In genomic region chr4:109969909-109970308, GRCh38 we compare ENCODE assay signal across 19 cellular contexts. TPM values are rescaled to one million over a fixed set of nuclear protein-coding genes. Genes with fewer than 3 reads are reported as not detected.
DNase-seq lines count a peak whose midpoint lies in the region; ATAC-seq and TF ChIP-seq lines count a peak whose summit lies in the region.
"Had no signal": no experiment of that assay in that cellular context is flagged by ENCODE, and none has a peak within 500 bp of the region (broad histone marks: within the 10 kb centered on the region; RNA-seq: fewer than 3 reads in every experiment).

No MANE protein-coding gene starts in this region.

- H3K4me1 ChIP-seq in DND-41 (ENCODE audit: insufficient read depth, low read length), result peaks cover 3% of the 10 kb centered on the region
- H3K4me1 ChIP-seq in H9 (ENCODE audit: insufficient read depth, low read length), result peaks cover 7% of the 10 kb centered on the region; the same call in 1 of the 2 replicates

- no peak overlapping the region for H3T11ph ChIP-seq in H9 (ENCODE audit: low read length)

- H3K79me1 ChIP-seq in H9 (ENCODE audit: insufficient read depth, low read depth, low read length, poor library complexity, severe bottlenecking), result no peaks in the 10 kb centered on the region

- peak; percentile 30 for DNase-seq in DND-41
- peak; percentile 56 for DNase-seq in UCSD-AML1 (lab: John Stamatoyannopoulos, UW; ENCODE audit: unreplicated experiment)
- DNase-seq in myocyte (ENCODE audit: low read depth), result peak; percentile 36
- no peak for DNase-seq in H9
- DNase-seq in germinal center (ENCODE audit: low spot score), result no peak
- no peak for DNase-seq in HuH-7 (ENCODE audit: low spot score)
- DNase-seq in NCI-H748 (lab: John Stamatoyannopoulos, UW; ENCODE audit: unreplicated experiment), result no peak
- DNase-seq: activated CD4-positive, alpha-beta T cell treated with anti-CD3 and anti-CD28 coated beads, Interleukin-2, amount 50 U/mL, for 1 hour; DMS53; mesendoderm; NCI-H1092; NCI-H2081 treated with DMSO at 0.1 percent for 48 hours; NCI-H524 treated with DMSO at 0.1 percent for 48 hours; retina; SK-N-SH; stimulated activated naive CD4-positive, alpha-beta T cell; trophoblast cell had no signal

- H2AFZ ChIP-seq in DND-41 (ENCODE audit: low read depth, low read length) (no peak overlapping the region), H9 (ENCODE audit: low read length) (no peak overlapping the region)
- H2AFZ ChIP-seq: hepatocyte had no signal

- no peaks in the 10 kb centered on the region for H3K36me3 ChIP-seq in DND-41 (ENCODE audit: insufficient read depth, low read length)

- TF ChIP-seq CTCF in DND-41 (IDR thresholded peaks at IDR 0.05; ENCODE audit: borderline replicate concordance, extremely low read depth, low read length, poor library complexity, severe bottlenecking) (no peak), H9 (conservative IDR thresholded peaks at IDR 0.05) (no peak)

- H3K9me3 Mint-ChIP-seq in H9, result no peaks in the 10 kb centered on the region

- ATAC-seq in DND-41 (ENCODE audit: insufficient read depth, low read depth), result peak; percentile 86
- peak; percentile 50 for ATAC-seq in GM21717 (IDR thresholded peaks at IDR 0.05; ENCODE audit: unreplicated experiment)

- H4K91ac ChIP-seq in H9 (ENCODE audit: insufficient read length, low read depth, low read length), result no peak overlapping the region

- no peak overlapping the region for H2BK120ac ChIP-seq in H9 (ENCODE audit: low read depth, low read length, poor library complexity, severe bottlenecking)

- H4K5ac ChIP-seq in H9 (ENCODE audit: insufficient read length, low read depth, low read length), result no peak overlapping the region

- no peak overlapping the region for H2BK15ac ChIP-seq in H9 (ENCODE audit: low read depth, low read length)

- H3K9me3 ChIP-seq in DND-41 (ENCODE audit: insufficient read depth, low read length, severe bottlenecking) (no peaks in the 10 kb centered on the region), H9 (ENCODE audit: control insufficient read depth, low read depth, low read length) (no peaks in the 10 kb centered on the region)
- H3K9me3 ChIP-seq: SK-N-SH had no signal

- no peak overlapping the region for H3K4me3 ChIP-seq in DND-41 (ENCODE audit: low read depth in 1 of 2, low read length in 2 of 2)
- H3K4me3 ChIP-seq: hepatocyte had no signal

- H2AK5ac ChIP-seq in H9 (ENCODE audit: insufficient read length, low read length), result no peak overlapping the region

- no peak overlapping the region for H3K4ac ChIP-seq in H9 (ENCODE audit: low read depth, low read length)

- H3K4me3 Mint-ChIP-seq in H9, result no peak overlapping the region

- H2BK12ac ChIP-seq in H9 (ENCODE audit: insufficient read length, low read depth, low read length), result no peak overlapping the region

- H3K56ac ChIP-seq in H9 (ENCODE audit: insufficient read length, low read depth, low read length), result no peak overlapping the region

- H2BK20ac ChIP-seq in H9 (ENCODE audit: low read depth, low read length, poor library complexity, severe bottlenecking), result no peak overlapping the region

- H3K23me2 ChIP-seq in H9 (ENCODE audit: insufficient read length, low read depth, low read length, poor library complexity, severe bottlenecking), result no peaks in the 10 kb centered on the region

- H3K23ac ChIP-seq in H9 (ENCODE audit: insufficient read length, low read depth, low read length), result no peak overlapping the region

- no peaks in the 10 kb centered on the region for H3K36me3 Mint-ChIP-seq in H9 (ENCODE audit: insufficient read depth in 1 of 3, low read depth in 3 of 3)

- H3K27me3 Mint-ChIP-seq in H9 (ENCODE audit: low read depth), result no peaks in the 10 kb centered on the region

- H3K27ac ChIP-seq in DND-41 (ENCODE audit: low read length) (no peak overlapping the region), H9 (ENCODE audit: insufficient read length, low read depth, low read length) (no peak overlapping the region)
- H3K27ac ChIP-seq: hepatocyte had no signal

- H3K18ac ChIP-seq in H9 (ENCODE audit: insufficient read length, low read depth, low read length), result no peak overlapping the region

- H3K27me3 ChIP-seq in DND-41 (ENCODE audit: insufficient read depth, low read length, poor library complexity) (peaks cover 16% of the 10 kb centered on the region), H9 (ENCODE audit: insufficient read depth, low read length) (no peaks in the 10 kb centered on the region)
- H3K27me3 ChIP-seq: hepatocyte had no signal

- H3K4me1 Mint-ChIP-seq in H9, result peaks cover 14 to 22% of the 10 kb centered on the region in 2 experiments

- H4K20me1 ChIP-seq in DND-41 (ENCODE audit: insufficient read depth, low read length) (no peaks in the 10 kb centered on the region), H9 (ENCODE audit: control insufficient read depth, insufficient read depth, insufficient read length) (no peaks in the 10 kb centered on the region)

- no CpG with 5 or more reads among the region's 6 CpGs for WGBS in H9 (ENCODE audit: extremely low coverage, insufficient read length, low lambda C conversion rate)

- H3K14ac ChIP-seq in H9 (ENCODE audit: insufficient read depth, low read length), result no peak overlapping the region

- H3K79me2 ChIP-seq in DND-41 (ENCODE audit: insufficient read depth, low read length) (no peaks in the 10 kb centered on the region), H9 (ENCODE audit: insufficient read depth, low read length) (no peaks in the 10 kb centered on the region)
- H3K79me2 ChIP-seq: hepatocyte had no signal

- H4K8ac ChIP-seq in H9 (replicated peaks; ENCODE audit: insufficient read length, low read depth, low read length), result no peak overlapping the region

- peak overlapping the region in 1 of 3 experiments; percentile 15; a peak in 1 of 7 replicates for H3K27ac Mint-ChIP-seq in H9

- H2BK5ac ChIP-seq in H9 (ENCODE audit: insufficient read length, low read length), result no peak overlapping the region

- H3K4me2 ChIP-seq in DND-41 (ENCODE audit: insufficient read depth, low read length) (no peak overlapping the region), H9 (ENCODE audit: insufficient read depth, insufficient read length, low read length) (no peak overlapping the region)
- H3K4me2 ChIP-seq: hepatocyte, SK-N-SH had no signal

- H3K9ac ChIP-seq in DND-41 (ENCODE audit: low read depth, low read length) (no peak overlapping the region), H9 (ENCODE audit: extremely low read depth, insufficient read length, low read length) (no peak overlapping the region)
- H3K9ac ChIP-seq: SK-N-SH had no signal

RNA-seq across cellular contexts. Expression of gene EGF, which starts 57.2 kb away (rescaled TPM):
- total RNA-seq in myocyte (12.3 and 16.2 TPM in 2 replicates), H9 (2021) (1.1 and 1.5 TPM in 2 replicates)
- polyA plus RNA-seq in myocyte (2012), result 6.0 TPM

Comparison
In these comparisons a context has a peak if more than half of its experiments do, and no peak if none do; other contexts are left out.
1. DNase-seq: peak in DND-41 (single experiment), UCSD-AML1 (single experiment) and myocyte (single experiment); none in H9 (single experiment), germinal center (single experiment), HuH-7 (single experiment) and NCI-H748 (single experiment).